ENCODE assay signal across 21 cellular contexts in genomic region chr3:180026997-180027396, GRCh38. TPM values are rescaled to one million over a fixed set of nuclear protein-coding genes. Genes with fewer than 3 reads are reported as not detected.
DNase-seq lines count a peak whose midpoint lies in the region; ATAC-seq and TF ChIP-seq lines count a peak whose summit lies in the region.
"Had no signal": no experiment of that assay in that cellular context is flagged by ENCODE, and none has a peak within 500 bp of the region (broad histone marks: within the 10 kb centered on the region; RNA-seq: fewer than 3 reads in every experiment).

No MANE protein-coding gene starts in this region.

- H2AFZ ChIP-seq in GM23338 (no peak overlapping the region), OCI-LY1 (ENCODE audit: low read length) (peak overlapping the region; percentile 14; the same call in 1 of the 2 replicates), parathyroid adenoma (no peak overlapping the region)

- H3K4me3 ChIP-seq in GM23338 (no peak overlapping the region), OCI-LY1 (ENCODE audit: low read depth, low read length, poor library complexity, severe bottlenecking) (no peak overlapping the region), parathyroid adenoma (ENCODE audit: low read depth, low read length) (no peak overlapping the region)
- H3K4me3 ChIP-seq: A549; BLaER1 treated with 17β-estradiol and CSF1 and Interleukin-3, amounts not matched to agents 10 nM and 100 nM had no signal

- peaks cover 2% of the 10 kb centered on the region for H3K27me3 Mint-ChIP-seq in GM23338 (ENCODE audit: insufficient read depth, low read depth, poor library complexity)

- H3K79me2 ChIP-seq in GM23338 (replicated peaks; ENCODE audit: insufficient read depth) = peaks cover 5% of the 10 kb centered on the region; the same call in 1 of the 2 replicates
- no peaks in the 10 kb centered on the region for H3K79me2 ChIP-seq in OCI-LY1 (ENCODE audit: insufficient read depth, low read length)
- peaks cover 49% of the 10 kb centered on the region for H3K79me2 ChIP-seq in parathyroid adenoma

- DNase-seq in GM23338 (ENCODE audit: low spot score) (no peak), NCI-H2107 treated with DMSO at 0.1 percent for 48 hours (lab: John Stamatoyannopoulos, UW; ENCODE audit: unreplicated experiment) (no peak), kidney tubule cell (ENCODE audit: low spot score) (no peak), DMS79 treated with DMSO at 0.1 percent for 48 hours (lab: John Stamatoyannopoulos, UW) (no peak)
- DNase-seq: 8988T; ACHN; AML-193; BE2C; CD4-positive, alpha-beta T cell; CD8-positive, alpha-beta memory T cell; DMS 273 treated with DMSO at 0.1 percent for 48 hours; DMS79; GF-D8; H9 had no signal

- TF ChIP-seq CTCF in GM23338 (conservative IDR thresholded peaks at IDR 0.05; ENCODE audit: low read depth in 2 of 2) (no peak), OCI-LY1 (IDR thresholded peaks at IDR 0.05; ENCODE audit: low read length) (no peak), parathyroid adenoma (IDR thresholded peaks at IDR 0.05) (no peak)

- no peak overlapping the region for H3K4me3 Mint-ChIP-seq in GM23338
- H3K4me3 Mint-ChIP-seq: CD14-positive monocyte; CD4-positive, alpha-beta T cell; CD8-positive, alpha-beta memory T cell; H9 had no signal

- no peaks in the 10 kb centered on the region for H3K9me3 Mint-ChIP-seq in GM23338
- H3K9me3 Mint-ChIP-seq: CD14-positive monocyte; CD4-positive, alpha-beta T cell; H9 had no signal

- H3K9me2 ChIP-seq in GM23338 (ENCODE audit: insufficient read depth) (no peaks in the 10 kb centered on the region), OCI-LY1 (ENCODE audit: low read depth, low read length) (no peaks in the 10 kb centered on the region)

- no peak overlapping the region for H3K9ac ChIP-seq in OCI-LY1 (ENCODE audit: low read length)
- H3K9ac ChIP-seq in parathyroid adenoma = no peak overlapping the region
- H3K9ac ChIP-seq: BLaER1 treated with 17β-estradiol and CSF1 and Interleukin-3, amounts not matched to agents 10 nM and 100 nM had no signal

- H3K9me3 ChIP-seq in OCI-LY1 (ENCODE audit: low read length) = peaks cover 1% of the 10 kb centered on the region; the same call in 1 of the 2 replicates
- H3K9me3 ChIP-seq in parathyroid adenoma (ENCODE audit: control insufficient read depth, low read length) = no peaks in the 10 kb centered on the region
- H3K9me3 ChIP-seq: A549; BE2C; BLaER1 treated with 17β-estradiol and CSF1 and Interleukin-3, amounts not matched to agents 10 nM and 100 nM had no signal

- H3K4me1 Mint-ChIP-seq in GM23338 = peaks cover 12% of the 10 kb centered on the region
- H3K4me1 Mint-ChIP-seq: CD14-positive monocyte; CD8-positive, alpha-beta memory T cell had no signal

- H3K27me3 ChIP-seq in GM23338 (ENCODE audit: insufficient read depth) (no peaks in the 10 kb centered on the region), OCI-LY1 (ENCODE audit: insufficient read depth, low read length) (no peaks in the 10 kb centered on the region), parathyroid adenoma (ENCODE audit: control insufficient read depth, insufficient read depth, low read length) (no peaks in the 10 kb centered on the region)
- H3K27me3 ChIP-seq: BE2C; BLaER1 treated with 17β-estradiol and CSF1 and Interleukin-3, amounts not matched to agents 10 nM and 100 nM had no signal

- H4K20me1 ChIP-seq in GM23338 (replicated peaks; ENCODE audit: insufficient read depth) (no peaks in the 10 kb centered on the region), OCI-LY1 (ENCODE audit: insufficient read depth, low read length) (no peaks in the 10 kb centered on the region)
- H4K20me1 ChIP-seq: BLaER1 treated with 17β-estradiol and CSF1 and Interleukin-3, amounts not matched to agents 10 nM and 100 nM had no signal

- H3K4me1 ChIP-seq in GM23338 (ENCODE audit: insufficient read depth) = peaks cover 3% of the 10 kb centered on the region
- no peaks in the 10 kb centered on the region for H3K4me1 ChIP-seq in OCI-LY1 (ENCODE audit: insufficient read depth, low read length, severe bottlenecking)
- peaks cover 26% of the 10 kb centered on the region for H3K4me1 ChIP-seq in parathyroid adenoma
- H3K4me1 ChIP-seq: A549; BE2C; BLaER1 treated with 17β-estradiol and CSF1 and Interleukin-3, amounts not matched to agents 10 nM and 100 nM had no signal

- no peak overlapping the region for H3K27ac ChIP-seq in GM23338 (ENCODE audit: low read depth)
- H3K27ac ChIP-seq in OCI-LY1 (ENCODE audit: low read depth, low read length, poor library complexity, severe bottlenecking) = no peak overlapping the region
- peak overlapping the region; percentile 40 for H3K27ac ChIP-seq in parathyroid adenoma
- H3K27ac ChIP-seq: A549; BLaER1 treated with 17β-estradiol and CSF1 and Interleukin-3, amounts not matched to agents 10 nM and 100 nM had no signal

- H3F3A ChIP-seq in GM23338 (replicated peaks; ENCODE audit: low read depth) (no peaks in the 10 kb centered on the region), OCI-LY1 (ENCODE audit: insufficient read depth, low read length) (no peaks in the 10 kb centered on the region)

- no peaks in the 10 kb centered on the region; the same call in 2 of the 3 replicates for H3K36me3 Mint-ChIP-seq in GM23338 (ENCODE audit: low read depth)
- H3K36me3 Mint-ChIP-seq: CD14-positive monocyte; CD8-positive, alpha-beta memory T cell had no signal

- H3K36me3 ChIP-seq in GM23338 (ENCODE audit: insufficient read depth) = no peaks in the 10 kb centered on the region
- no peaks in the 10 kb centered on the region for H3K36me3 ChIP-seq in OCI-LY1 (ENCODE audit: insufficient read depth, low read length)
- no peaks in the 10 kb centered on the region for H3K36me3 ChIP-seq in parathyroid adenoma (ENCODE audit: control insufficient read depth, insufficient read depth, low read length)
- H3K36me3 ChIP-seq: BE2C; BLaER1 treated with 17β-estradiol and CSF1 and Interleukin-3, amounts not matched to agents 10 nM and 100 nM had no signal

- no peak for ATAC-seq in GM23338
- ATAC-seq: A549, HCT116 had no signal

- H3K27ac Mint-ChIP-seq in GM23338 = peak overlapping the region; percentile 17; the same call in 1 of the 2 replicates
- H3K27ac Mint-ChIP-seq: CD4-positive, alpha-beta T cell; CD8-positive, alpha-beta memory T cell had no signal

- H3K4me2 ChIP-seq in GM23338 (no peak overlapping the region), OCI-LY1 (ENCODE audit: low read length) (no peak overlapping the region), parathyroid adenoma (ENCODE audit: low read length) (no peak overlapping the region)
- H3K4me2 ChIP-seq: A549; BLaER1 treated with 17β-estradiol and CSF1 and Interleukin-3, amounts not matched to agents 10 nM and 100 nM had no signal

TF ChIP-seq in GM23338, 12 proteins besides CTCF, POLR2A, EP300 and RAD21 (continues in another document):
- TF ChIP-seq JUNB (IDR thresholded peaks at IDR 0.05; ENCODE audit: unreplicated experiment) (no peak), EZH2phosphoT487 (IDR thresholded peaks at IDR 0.05; ENCODE audit: unreplicated experiment) (no peak), ZNF114 (CRISPR knock-in tag; IDR thresholded peaks at IDR 0.05) (no peak), REST (IDR thresholded peaks at IDR 0.05; ENCODE audit: unreplicated experiment) (no peak), STAT1 (IDR thresholded peaks at IDR 0.05; ENCODE audit: unreplicated experiment) (no peak), CREB1 (CRISPR knock-in tag; IDR thresholded peaks at IDR 0.05; ENCODE audit: low read depth) (no peak)

RNA-seq across cellular contexts. Expression of gene PEX5L, which starts 9.7 kb away (rescaled TPM):
- 5.4 and 7.0 TPM in 2 replicates for total RNA-seq in GM23338 (2014; rRNA removed; shearing (Covaris generic))
- polyA plus RNA-seq in GM23338 (2016; fragmentation: Nextera tagmentation; extraction: Ambion mirVana) = 4.6 and 6.3 TPM in 2 replicates
- total RNA-seq: CD4-positive, alpha-beta T cell; CD8-positive, alpha-beta memory T cell; G401 had no signal
- polyA plus RNA-seq: CD14-positive monocyte had no signal
